9 cellular contexts compared by ENCODE assay signal in the genomic region with DNA sequence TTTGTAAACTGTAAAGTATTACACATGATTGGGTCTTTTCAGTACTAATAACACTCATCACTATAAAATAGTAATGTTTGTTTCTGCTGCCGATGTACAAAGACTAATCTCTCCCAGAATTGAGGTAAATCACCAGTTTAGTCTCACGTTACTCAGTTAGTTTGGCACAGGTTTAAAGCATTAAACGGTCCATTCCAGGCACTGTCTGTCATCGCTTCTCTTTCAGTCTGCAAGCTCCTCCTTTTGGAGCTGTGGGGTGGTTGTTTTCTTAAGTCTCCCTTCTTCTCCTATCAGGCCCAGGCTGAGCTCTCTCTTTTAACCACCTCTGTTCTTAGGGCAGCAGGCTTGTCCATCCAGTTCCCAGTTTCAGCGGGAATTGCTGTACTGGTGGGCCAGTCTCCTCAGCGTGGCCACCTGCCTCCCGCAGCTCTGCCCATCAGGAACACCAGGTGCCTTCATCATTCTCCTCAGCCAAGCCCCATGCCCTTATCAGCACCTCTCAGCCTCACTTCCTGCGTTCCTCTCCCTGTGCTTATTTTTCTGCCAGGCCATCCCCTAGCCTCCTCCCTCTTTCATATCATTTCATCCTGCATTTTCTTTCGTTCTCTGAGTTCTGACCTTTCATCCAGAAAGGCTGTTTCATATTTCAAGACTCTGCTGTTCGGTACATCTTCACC.
DNase-seq lines count a peak whose midpoint lies in the region; ATAC-seq and TF ChIP-seq lines count a peak whose summit lies in the region.
"Had no signal": no experiment of that assay in that cellular context is flagged by ENCODE, and none has a peak within 500 bp of the region (broad histone marks: within the 10 kb centered on the region; RNA-seq: fewer than 3 reads in every experiment).

No MANE protein-coding gene starts in this region.

- H2AFZ ChIP-seq in ACC112 (ENCODE audit: low read length, unreplicated experiment): no peak overlapping the region

- H3K27ac ChIP-seq in ACC112 (ENCODE audit: low read depth, low read length) (peak overlapping the region; percentile 92), left lung (peak overlapping the region; percentile 76 to 79), coronary artery (peak overlapping the region in 1 of 2 donors; percentile 18)
- H3K27ac ChIP-seq: spleen had no signal

- no peaks in the 10 kb centered on the region for H3K27me3 ChIP-seq in ACC112 (ENCODE audit: insufficient read depth, low read length)
- H3K27me3 ChIP-seq in left lung: no peaks in the 10 kb centered on the region
- H3K27me3 ChIP-seq: spleen had no signal

- intact Hi-C loops in left lung (cut with DNase I): no loop called here

- H3K79me2 ChIP-seq in ACC112 (ENCODE audit: control insufficient read depth, insufficient read depth, low read length, unreplicated experiment): no peaks in the 10 kb centered on the region

- in situ Hi-C loops in astrocyte of the cerebellum (cut with HindIII; ENCODE audit: low sequenced_read_pairs): no loop called here

- H3K4me1 ChIP-seq in ACC112 (ENCODE audit: control insufficient read depth, insufficient read depth, low read length, unreplicated experiment): peaks cover 31% of the 10 kb centered on the region
- peaks cover 17% of the 10 kb centered on the region in 2 donors for H3K4me1 ChIP-seq in left lung
- H3K4me1 ChIP-seq: spleen had no signal

- no peaks in the 10 kb centered on the region; the same call in 1 of the 2 replicates for H3K36me3 ChIP-seq in ACC112 (ENCODE audit: insufficient read depth, low read length)
- no peaks in the 10 kb centered on the region for H3K36me3 ChIP-seq in left lung

- peak; percentile 27 for ATAC-seq in left lung
- ATAC-seq in GM21576 (IDR thresholded peaks at IDR 0.05; ENCODE audit: unreplicated experiment): no peak

- TF ChIP-seq CTCF in astrocyte of the cerebellum (IDR thresholded peaks at IDR 0.05; ENCODE audit: low read depth, low read length, missing control alignments) (no peak), left lung (IDR thresholded peaks at IDR 0.05) (no peak), coronary artery (IDR thresholded peaks at IDR 0.05) (no peak)

- DNase-seq in HT-29 (ENCODE audit: low spot score): peak; percentile 16
- DNase-seq in astrocyte of the cerebellum (ENCODE audit: low read depth): peak; percentile 65
- no peak for DNase-seq in left lung
- DNase-seq in dermis blood vessel endothelial cell: no peak
- DNase-seq in stimulated activated CD4-positive, alpha-beta T cell treated with anti-CD3 and anti-CD28 coated beads, Interleukin-12 subunit alpha, Interleukin-12 subunit beta, amount 100 ng/mL, for 4 hours: no peak
- no peak for DNase-seq in coronary artery (ENCODE audit: low spot score)
- DNase-seq: spleen had no signal

- no peaks in the 10 kb centered on the region for H3K9me3 ChIP-seq in left lung
- H3K9me3 ChIP-seq: spleen had no signal

- H3K4me3 ChIP-seq in ACC112 (ENCODE audit: low read depth, low read length) (no peak overlapping the region), astrocyte of the cerebellum (ENCODE audit: low read depth, low read length) (no peak overlapping the region), left lung (no peak overlapping the region), coronary artery (no peak overlapping the region)
- H3K4me3 ChIP-seq: spleen had no signal

Comparison
In these comparisons a context has a peak if more than half of its experiments do, and no peak if none do; other contexts are left out.
1. DNase-seq: peak in HT-29 (single experiment) and astrocyte of the cerebellum (single experiment); none in left lung (0 of 2), dermis blood vessel endothelial cell (single experiment), stimulated activated CD4-positive, alpha-beta T cell treated with anti-CD3 and anti-CD28 coated beads, Interleukin-12 subunit alpha, Interleukin-12 subunit beta, amount 100 ng/mL, for 4 hours (single experiment) and coronary artery (single experiment).